13 cellular contexts compared by ENCODE assay signal in genomic region chr4:31291238-31291637, GRCh38.
A peak's percentile ranks its signal among the peaks of the same experiment; 100 is the strongest.
DNase-seq lines count a peak whose midpoint lies in the region; ATAC-seq and TF ChIP-seq lines count a peak whose summit lies in the region.
"Had no signal": no experiment of that assay in that cellular context is flagged by ENCODE, and none has a peak within 500 bp of the region (broad histone marks: within the 10 kb centered on the region; RNA-seq: fewer than 3 reads in every experiment).

No MANE protein-coding gene starts in this region.

- DNase-seq in heart left ventricle (no peak), sigmoid colon (no peak)
- DNase-seq: activated CD4-positive, alpha-beta memory T cell treated with anti-CD3 and anti-CD28 coated beads, Interleukin-2, amount 10 ng/mL, durations not matched to agents 7 days and 5 days; activated naive CD8-positive, alpha-beta T cell treated with anti-CD3 and anti-CD28 coated beads, Interleukin-2, amount 10 ng/mL, durations not matched to agents 7 days and 5 days; islet precursor cell; NCI-H1417 treated with DMSO at 0.1 percent for 48 hours; stimulated activated CD4-positive, alpha-beta T cell treated with anti-CD3 and anti-CD28 coated beads, Interleukin-4, amount 100 ng/mL, for 4 hours; T-helper 2 cell had no signal

- intact Hi-C loops in heart left ventricle (cut with DNase I), result no loop called here
- intact Hi-C loops in sigmoid colon (cut with DNase I), result no loop called here

- 59 to 72% (median 69%) methylated on average over 1 of the region's 1 CpG for WGBS in heart left ventricle, 4 donors
- 63 to 64% methylated on average over 1 of the region's 1 CpG for WGBS in sigmoid colon, 2 donors

- H3K27ac ChIP-seq in HUES6 (ENCODE audit: low read depth, low read length) (0 out of 2 replicates have a peak overlapping the region, but pooled peaks have one; percentile 42), iPS-18a (ENCODE audit: low read length) (no peak overlapping the region), heart left ventricle (no peak overlapping the region), sigmoid colon (no peak overlapping the region)

- H3K4me1 ChIP-seq in HUES6 (ENCODE audit: control insufficient read depth, insufficient read depth, low read length), result peaks cover 18% of the 10 kb centered on the region
- peaks cover 16% of the 10 kb centered on the region for H3K4me1 ChIP-seq in iPS-18a (ENCODE audit: control insufficient read depth, low read depth, low read length)
- no peaks in the 10 kb centered on the region for H3K4me1 ChIP-seq in heart left ventricle
- H3K4me1 ChIP-seq in sigmoid colon, result no peaks in the 10 kb centered on the region

- no peak for TF ChIP-seq POLR2A in heart left ventricle (IDR thresholded peaks at IDR 0.05)
- TF ChIP-seq POLR2A in sigmoid colon (IDR thresholded peaks at IDR 0.05), result no peak

- H3K9ac ChIP-seq in HUES6 (ENCODE audit: low read length) (no peak overlapping the region), iPS-18a (ENCODE audit: low read length) (no peak overlapping the region)

- H3K36me3 ChIP-seq in HUES6 (ENCODE audit: control insufficient read depth, insufficient read depth, low read length) (no peaks in the 10 kb centered on the region), iPS-18a (ENCODE audit: control insufficient read depth, low read depth, low read length) (no peaks in the 10 kb centered on the region), heart left ventricle (no peaks in the 10 kb centered on the region), sigmoid colon (no peaks in the 10 kb centered on the region)

- peak overlapping the region; percentile 23; the same call in 1 of the 2 replicates for H3K4me3 ChIP-seq in HUES6 (ENCODE audit: low read depth, low read length)
- H3K4me3 ChIP-seq in iPS-18a (ENCODE audit: low read length), result peak overlapping the region; percentile 30
- H3K4me3 ChIP-seq in heart left ventricle, result no peak overlapping the region
- no peak overlapping the region for H3K4me3 ChIP-seq in sigmoid colon

- peak; percentile 64 for ATAC-seq in GM19043 (IDR thresholded peaks at IDR 0.05; ENCODE audit: low read depth, unreplicated experiment)
- peak; percentile 68 for ATAC-seq in HG02571 (IDR thresholded peaks at IDR 0.05; ENCODE audit: unreplicated experiment)
- ATAC-seq in HG03439 (IDR thresholded peaks at IDR 0.05; ENCODE audit: unreplicated experiment), result no peak
- ATAC-seq in heart left ventricle, result no peak

- TF ChIP-seq EP300 in sigmoid colon (IDR thresholded peaks at IDR 0.05), result no peak

- TF ChIP-seq CTCF in heart left ventricle (IDR thresholded peaks at IDR 0.05), result no peak
- TF ChIP-seq CTCF in sigmoid colon (IDR thresholded peaks at IDR 0.05), result no peak

- H3K9me3 ChIP-seq in HUES6 (ENCODE audit: control insufficient read depth, insufficient read depth, low read depth, low read length) (peaks cover 4% of the 10 kb centered on the region; the same call in 1 of the 2 replicates), iPS-18a (ENCODE audit: control insufficient read depth, low read depth, low read length) (peaks cover 5% of the 10 kb centered on the region), heart left ventricle (peaks cover 0 to 8% (median 0%) of the 10 kb centered on the region in 12 donors), sigmoid colon (no peaks in the 10 kb centered on the region)

- peaks cover 13% of the 10 kb centered on the region for H3K27me3 ChIP-seq in HUES6 (ENCODE audit: control insufficient read depth, insufficient read depth, low read length)
- H3K27me3 ChIP-seq in iPS-18a (ENCODE audit: control insufficient read depth, insufficient read depth, low read length), result peaks cover 22% of the 10 kb centered on the region
- no peaks in the 10 kb centered on the region for H3K27me3 ChIP-seq in heart left ventricle
- H3K27me3 ChIP-seq in sigmoid colon, result no peaks in the 10 kb centered on the region

Comparison
In these comparisons a context has a peak if more than half of its experiments do, and no peak if none do; other contexts are left out.
1. ATAC-seq: peak in GM19043 (single experiment) and HG02571 (single experiment); none in HG03439 (single experiment) and heart left ventricle (0 of 4).
2. H3K4me3 ChIP-seq: peak in HUES6 (single experiment) and iPS-18a (single experiment); none in heart left ventricle (0 of 12) and sigmoid colon (0 of 4).